ENCODE assay signal across 20 cellular contexts in genomic region chr18:27602092-27602491, GRCh38.
"Had no signal": no experiment of that assay in that cellular context is flagged by ENCODE, and none has a peak within 500 bp of the region (broad histone marks: within the 10 kb centered on the region; RNA-seq: fewer than 3 reads in every experiment).

No MANE protein-coding gene starts in this region.

- H3K27ac ChIP-seq: PC-9, Peyer's patch had no signal

- H2AFZ ChIP-seq: PC-9 had no signal

- ATAC-seq: T-cell had no signal

- H3K9me3 ChIP-seq: Peyer's patch, SK-N-SH had no signal

- H3K4me2 ChIP-seq: PC-9, SK-N-SH had no signal

- H3K4me3 ChIP-seq: PC-9, Peyer's patch had no signal

- H3K36me3 ChIP-seq: Peyer's patch had no signal

- DNase-seq: Kasumi-1; KG1; MM.1S; NCI-H1092; NCI-H1105 treated with DMSO at 0.1 percent for 48 hours; NCI-H1694 treated with DMSO at 0.1 percent for 48 hours; NCI-H1930; NCI-H2171; NCI-H226; NCI-H446; NCI-H524 treated with DMSO at 0.1 percent for 48 hours; NCI-H82; NK-92 treated with Interleukin-12 subunit alpha and Interleukin-12 subunit beta, amount 100 ng/mL, for 24 hours; OCI-M1; PC-9; Peyer's patch; RPMI8226; SK-N-SH; SW 1271; T-cell had no signal

- H3K9ac ChIP-seq: SK-N-SH had no signal

- H3K27me3 ChIP-seq: Peyer's patch had no signal

- H3K4me1 ChIP-seq: Peyer's patch had no signal
